In the genomic region with DNA sequence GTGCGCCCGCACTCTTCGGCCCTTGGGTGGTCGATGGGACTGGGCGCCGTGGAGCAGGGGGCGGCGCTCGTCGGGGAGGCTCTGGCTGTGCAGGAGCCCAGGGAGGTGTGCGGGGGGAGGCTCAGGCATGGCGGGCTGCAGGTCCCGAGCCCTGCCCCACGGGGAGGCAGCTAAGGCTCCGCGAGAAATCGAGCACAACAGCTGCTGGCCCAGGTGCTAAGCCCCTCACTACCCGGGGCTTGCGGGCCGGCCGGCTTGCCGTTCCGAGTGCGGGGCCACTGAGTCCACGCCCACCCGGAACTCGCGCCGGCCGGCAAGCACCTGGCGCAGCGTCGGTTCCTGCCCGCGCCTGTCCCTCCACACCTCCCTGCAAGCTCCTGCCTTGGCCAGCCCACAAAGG, we compare ENCODE assay signal across 29 cellular contexts.
"Had no signal": no experiment of that assay in that cellular context is flagged by ENCODE, and none has a peak within 500 bp of the region (broad histone marks: within the 10 kb centered on the region; RNA-seq: fewer than 3 reads in every experiment).

No MANE protein-coding gene starts in this region.

- H3K36me3 ChIP-seq: left ventricle myocardium inferior, pancreas, prostate gland, stomach, thoracic aorta, tibial artery, upper lobe of right lung had no signal

- H3K27ac Mint-ChIP-seq: immature natural killer cell; mesothelial cell of epicardium; naive B cell; natural killer cell; nephron progenitor cell; stimulated activated naive B cell treated with anti-CD40 and anti-IgM and Interleukin-4, amounts not matched to agents 10 μg/mL and 1 μg/mL and 100 μg/mL, for 72 hours had no signal

- H3K9me3 ChIP-seq: left ventricle myocardium inferior, pancreas, prostate gland, stomach, thoracic aorta, tibial artery, upper lobe of right lung had no signal

- H3K9me3 Mint-ChIP-seq: immature natural killer cell, natural killer cell had no signal

- H3K4me3 ChIP-seq: left ventricle myocardium inferior, lung, pancreas, prostate gland, skin epidermis, stomach, thoracic aorta, tibial artery, upper lobe of right lung had no signal

- H3K27me3 ChIP-seq: pancreas, stomach, tibial artery, upper lobe of right lung had no signal

- DNase-seq: hypothalamus; immature natural killer cell; left ventricle myocardium inferior; mesendoderm; naive B cell; natural killer cell; nephron progenitor cell; nucleus accumbens; pancreas; retina; stimulated activated CD4-positive, alpha-beta T cell treated with anti-CD3 and anti-CD28 coated beads, Interleukin-12 subunit alpha, Interleukin-12 subunit beta, amount 100 ng/mL, for 4 hours; stimulated activated CD4-positive, alpha-beta T cell treated with anti-CD3 and anti-CD28 coated beads, Interleukin-15, amount 100 ng/mL, for 24 hours; stimulated activated CD4-positive, alpha-beta T cell treated with anti-CD3 and anti-CD28 coated beads, Interleukin-2, amount 100 ng/mL, for 24 hours; stimulated activated CD4-positive, alpha-beta T cell treated with anti-CD3 and anti-CD28 coated beads, Interleukin-4, amount 100 ng/mL, for 1 hour; stimulated activated naive B cell treated with anti-CD40 and anti-IgM and Interleukin-4, amounts not matched to agents 10 μg/mL and 1 μg/mL and 100 μg/mL, for 72 hours; stimulated activated naive CD8-positive, alpha-beta T cell treated with anti-CD3 and anti-CD28 coated beads, Interleukin-15, Interleukin-2, amounts not matched to agents 100 U/mL and 50 U/mL, for 24 hours; stomach; tibial artery; trophoblast cell; upper lobe of right lung had no signal

- H3K27me3 Mint-ChIP-seq: naive B cell; stimulated activated naive B cell treated with anti-CD40 and anti-IgM and Interleukin-4, amounts not matched to agents 10 μg/mL and 1 μg/mL and 100 μg/mL, for 72 hours had no signal

- H3K27ac ChIP-seq: left ventricle myocardium inferior, pancreas, prostate gland, skin epidermis, stomach, thoracic aorta, tibial artery, upper lobe of right lung had no signal

- ATAC-seq: natural killer cell; pancreas; right cardiac atrium; sciatic nerve; stimulated activated naive B cell treated with anti-CD40 and anti-IgM and Interleukin-4, amounts not matched to agents 10 μg/mL and 1 μg/mL and 100 μg/mL, for 72 hours; stimulated activated naive CD8-positive, alpha-beta T cell treated with anti-CD3 and anti-CD28 coated beads, Interleukin-15, Interleukin-2, amounts not matched to agents 100 U/mL and 50 U/mL, for 24 hours; upper lobe of right lung had no signal

- H3K4me3 Mint-ChIP-seq: immature natural killer cell; mesothelial cell of epicardium; natural killer cell; nephron progenitor cell; stimulated activated naive B cell treated with anti-CD40 and anti-IgM and Interleukin-4, amounts not matched to agents 10 μg/mL and 1 μg/mL and 100 μg/mL, for 72 hours had no signal

- H3K36me3 Mint-ChIP-seq: immature natural killer cell; mesothelial cell of epicardium; naive B cell; natural killer cell; stimulated activated naive B cell treated with anti-CD40 and anti-IgM and Interleukin-4, amounts not matched to agents 10 μg/mL and 1 μg/mL and 100 μg/mL, for 72 hours had no signal

- FAIRE-seq: islet of Langerhans, pancreas, urothelium cell line had no signal

- H3K4me1 ChIP-seq: left ventricle myocardium inferior, pancreas, prostate gland, stomach, tibial artery, upper lobe of right lung had no signal
